17 cellular contexts compared by ENCODE assay signal in genomic region chr18:44917865-44918476, GRCh38.
DNase-seq lines count a peak whose midpoint lies in the region; ATAC-seq and TF ChIP-seq lines count a peak whose summit lies in the region.
"Had no signal": no experiment of that assay in that cellular context is flagged by ENCODE, and none has a peak within 500 bp of the region (broad histone marks: within the 10 kb centered on the region; RNA-seq: fewer than 3 reads in every experiment).

No MANE protein-coding gene starts in this region.

- peak; percentile 79 to 93 for ATAC-seq in right cardiac atrium
- ATAC-seq in GM21576 (IDR thresholded peaks at IDR 0.05; ENCODE audit: unreplicated experiment): no peak
- ATAC-seq in GM18870 (IDR thresholded peaks at IDR 0.05; ENCODE audit: unreplicated experiment): no peak
- ATAC-seq: natural killer cell had no signal

- intact Hi-C loops in right cardiac atrium (cut with DNase I): no loop called here

- no peak for TF ChIP-seq CTCF in brain (conservative IDR thresholded peaks at IDR 0.05)
- no peak for TF ChIP-seq CTCF in osteocyte (IDR thresholded peaks at IDR 0.05)
- TF ChIP-seq CTCF in type B pancreatic cell (conservative IDR thresholded peaks at IDR 0.05): no peak

- peaks cover 3% of the 10 kb centered on the region for H3K27me3 Mint-ChIP-seq in brain
- no peaks in the 10 kb centered on the region for H3K27me3 Mint-ChIP-seq in osteocyte (ENCODE audit: unreplicated experiment)
- H3K27me3 Mint-ChIP-seq in type B pancreatic cell: no peaks in the 10 kb centered on the region

- H3K27ac Mint-ChIP-seq in brain (peak overlapping the region in 3 of 5 experiments; percentile 19 to 91 (median 89)), osteocyte (ENCODE audit: unreplicated experiment) (peak overlapping the region; percentile 66), type B pancreatic cell (peak overlapping the region; percentile 68)
- H3K27ac Mint-ChIP-seq: natural killer cell had no signal

- H3K9me3 Mint-ChIP-seq in brain (peaks cover 0 to 8% (median 2%) of the 10 kb centered on the region in 5 experiments), osteocyte (ENCODE audit: unreplicated experiment) (peaks cover 5% of the 10 kb centered on the region), type B pancreatic cell (no peaks in the 10 kb centered on the region)
- H3K9me3 Mint-ChIP-seq: natural killer cell had no signal

- no peaks in the 10 kb centered on the region for H3K27me3 ChIP-seq in right cardiac atrium (ENCODE audit: control insufficient read depth, insufficient read depth)
- H3K27me3 ChIP-seq: SJSA1 had no signal

- H3K4me1 Mint-ChIP-seq in brain (peaks cover 54% of the 10 kb centered on the region), osteocyte (ENCODE audit: unreplicated experiment) (peaks cover 41% of the 10 kb centered on the region), type B pancreatic cell (ENCODE audit: unreplicated experiment) (peaks cover 30% of the 10 kb centered on the region)

- H3K4me1 ChIP-seq in right cardiac atrium (ENCODE audit: control insufficient read depth, insufficient read depth, low read length): peaks cover 8% of the 10 kb centered on the region

- H3K27ac ChIP-seq in right cardiac atrium (ENCODE audit: low read length): no peak overlapping the region
- H3K27ac ChIP-seq: SJSA1 had no signal

- H3K4me3 Mint-ChIP-seq in brain (no peak overlapping the region), osteocyte (ENCODE audit: unreplicated experiment) (no peak overlapping the region), type B pancreatic cell (peak overlapping the region; percentile 2)
- H3K4me3 Mint-ChIP-seq: natural killer cell had no signal

- no peaks in the 10 kb centered on the region for H3K9me3 ChIP-seq in right cardiac atrium (ENCODE audit: control insufficient read depth, low read length)
- H3K9me3 ChIP-seq: SJSA1 had no signal

- peaks cover 17% of the 10 kb centered on the region for H3K36me3 Mint-ChIP-seq in brain
- peaks cover 9% of the 10 kb centered on the region for H3K36me3 Mint-ChIP-seq in osteocyte (ENCODE audit: unreplicated experiment)
- H3K36me3 Mint-ChIP-seq in type B pancreatic cell: peaks cover 9% of the 10 kb centered on the region
- H3K36me3 Mint-ChIP-seq: natural killer cell had no signal

- H3K4me3 ChIP-seq in right cardiac atrium (ENCODE audit: low read length): no peak overlapping the region
- H3K4me3 ChIP-seq: SJSA1 had no signal

- WGBS in right cardiac atrium: 72% methylated on average over 10 of the region's 10 CpGs

- DNase-seq in right cardiac atrium: peak; percentile 51 to 82 (median 60)
- no peak for DNase-seq in osteocyte (ENCODE audit: extremely low spot score, unreplicated experiment)
- DNase-seq in type B pancreatic cell (ENCODE audit: extremely low spot score, unreplicated experiment): no peak
- DNase-seq in GOT3 (lab: John Stamatoyannopoulos, UW): no peak
- DNase-seq: activated CD4-positive, alpha-beta T cell treated with anti-CD3 and anti-CD28 coated beads for 4 hours; activated CD8-positive, alpha-beta memory T cell treated with anti-CD3 and anti-CD28 coated beads, Interleukin-2, amount 50 U/mL, for 48 hours; activated naive CD4-positive, alpha-beta T cell treated with Interleukin-2 at 50 U/mL for 16 hours; DMS153; effector CD4-positive, alpha-beta T cell; MM.1S; natural killer cell; NCI-H1930; NCI-H510A treated with DMSO at 0.1 percent for 48 hours had no signal

Comparison
In these comparisons a context has a peak if more than half of its experiments do, and no peak if none do; other contexts are left out.
1. ATAC-seq: peak in right cardiac atrium (2 of 2); none in GM21576 (single experiment) and GM18870 (single experiment).
2. DNase-seq: peak in right cardiac atrium (3 of 3); none in osteocyte (single experiment), type B pancreatic cell (single experiment) and GOT3 (single experiment).
3. Peak in every context shown above with its lines, with median percentiles within 50 percentile points of each other: H3K27ac Mint-ChIP-seq.